Comparison of ENCODE assay signal across 8 cellular contexts in genomic region chr5:170184007-170184687, GRCh38. TPM values are rescaled to one million over a fixed set of nuclear protein-coding genes. Genes with fewer than 3 reads are reported as not detected.
A peak's percentile ranks its signal among the peaks of the same experiment; 100 is the strongest.
DNase-seq lines count a peak whose midpoint lies in the region; ATAC-seq and TF ChIP-seq lines count a peak whose summit lies in the region.

No MANE protein-coding gene starts in this region.

- H3K4me1 ChIP-seq in BE2C (no peaks in the 10 kb centered on the region), OCI-LY7 (ENCODE audit: insufficient read depth, low read length, poor library complexity, severe bottlenecking) (no peaks in the 10 kb centered on the region)

- no peak overlapping the region for H2AFZ ChIP-seq in OCI-LY7 (ENCODE audit: low read length)

- no peaks in the 10 kb centered on the region for H3K27me3 Mint-ChIP-seq in activated naive CD4-positive, alpha-beta T cell treated with anti-CD3 and anti-CD28 coated beads for 36 hours (ENCODE audit: low read depth)

- H3K4me3 ChIP-seq in BE2C (ENCODE audit: low read depth, low read length) (no peak overlapping the region), OCI-LY7 (ENCODE audit: low read depth, low read length, poor library complexity, severe bottlenecking) (no peak overlapping the region)

- no peaks in the 10 kb centered on the region for H3K36me3 Mint-ChIP-seq in activated naive CD4-positive, alpha-beta T cell treated with anti-CD3 and anti-CD28 coated beads for 36 hours (ENCODE audit: low read depth)

- H4K20me1 ChIP-seq in OCI-LY7 (ENCODE audit: insufficient read depth, low read length): no peaks in the 10 kb centered on the region

- H3K79me2 ChIP-seq in OCI-LY7 (ENCODE audit: insufficient read depth, low read depth, low read length): no peaks in the 10 kb centered on the region

- H3K36me3 ChIP-seq in BE2C: no peaks in the 10 kb centered on the region
- H3K36me3 ChIP-seq in OCI-LY7 (ENCODE audit: insufficient read depth, low read length): no peaks in the 10 kb centered on the region

- no peak overlapping the region for H3K27ac Mint-ChIP-seq in activated naive CD4-positive, alpha-beta T cell treated with anti-CD3 and anti-CD28 coated beads for 36 hours

- H3K9me3 Mint-ChIP-seq in activated naive CD4-positive, alpha-beta T cell treated with anti-CD3 and anti-CD28 coated beads for 36 hours: no peaks in the 10 kb centered on the region

- H3K4me1 Mint-ChIP-seq in activated naive CD4-positive, alpha-beta T cell treated with anti-CD3 and anti-CD28 coated beads for 36 hours (ENCODE audit: low read depth): no peaks in the 10 kb centered on the region

- POLR2A ChIA-PET in OCI-LY7 (lab: Charles Lee): no interaction called here

- H3K9me3 ChIP-seq in BE2C: no peaks in the 10 kb centered on the region
- no peaks in the 10 kb centered on the region for H3K9me3 ChIP-seq in OCI-LY7 (ENCODE audit: low read length)

- BruUV-seq in OCI-LY7 (replicated peaks; lab: Mats Ljungman, UMichigan): no TSS peak

- TF ChIP-seq CTCF in BE2C (IDR thresholded peaks at IDR 0.05; ENCODE audit: low read depth, low read length): peak; percentile 90
- peak; percentile 92 for TF ChIP-seq CTCF in OCI-LY7 (conservative IDR thresholded peaks at IDR 0.05; ENCODE audit: low read length)

- ATAC-seq in GM18861 (IDR thresholded peaks at IDR 0.05; ENCODE audit: unreplicated experiment): peak; percentile 66
- ATAC-seq in HG03280 (IDR thresholded peaks at IDR 0.05; ENCODE audit: unreplicated experiment): peak; percentile 66
- ATAC-seq in Right ventricle myocardium inferior: peak; percentile 82
- no peak for ATAC-seq in GM18517 (IDR thresholded peaks at IDR 0.05; ENCODE audit: unreplicated experiment)

- H3K4me2 ChIP-seq in OCI-LY7 (ENCODE audit: low read length): no peak overlapping the region

- H3K27ac ChIP-seq in OCI-LY7 (ENCODE audit: low read depth, low read length, poor library complexity, severe bottlenecking): no peak overlapping the region

- H3K9me2 ChIP-seq in OCI-LY7 (ENCODE audit: insufficient read depth, low read length): no peaks in the 10 kb centered on the region

- no peaks in the 10 kb centered on the region; the same call in 1 of the 2 replicates for H3K27me3 ChIP-seq in BE2C

- peak; percentile 72 for DNase-seq in BE2C
- DNase-seq in OCI-LY7 (ENCODE audit: low spot score): peak; percentile 57
- peak; percentile 76 for DNase-seq in activated naive CD4-positive, alpha-beta T cell treated with anti-CD3 and anti-CD28 coated beads for 36 hours
- DNase-seq in Right ventricle myocardium inferior (ENCODE audit: missing footprints): no peak
- peak; percentile 44 for DNase-seq in pons (ENCODE audit: low spot score)

- CTCF ChIA-PET in OCI-LY7 (lab: Charles Lee; ENCODE audit: unreplicated experiment): interaction anchor here (0.9 kb wide), 1 partner anchor 36 kb away, joined by 3 read pairs; no protein-coding TSS in a partner anchor
- CTCF ChIA-PET in activated naive CD4-positive, alpha-beta T cell treated with anti-CD3 and anti-CD28 coated beads for 36 hours (lab: Charles Lee): interaction anchor here (0.7 to 3.6 kb wide), 26 partner anchors 10 to 251 kb away, joined by 3 to 32 read pairs (median 3); no protein-coding TSS in a partner anchor

- no peak overlapping the region for H3K4me3 Mint-ChIP-seq in activated naive CD4-positive, alpha-beta T cell treated with anti-CD3 and anti-CD28 coated beads for 36 hours

- intact Hi-C loops in OCI-LY7 (cut with micrococcal nuclease; ENCODE audit: unreplicated experiment) (loop anchor here (1.0 kb wide), 1 partner anchor 84 kb away; no protein-coding TSS in a partner anchor), Right ventricle myocardium inferior (cut with DNase I) (loop anchor here (1.0 to 10.0 kb wide), 2 partner anchors 84 to 479 kb away; no protein-coding TSS in a partner anchor)
- intact Hi-C loops in activated naive CD4-positive, alpha-beta T cell treated with anti-CD3 and anti-CD28 coated beads for 36 hours (cut with micrococcal nuclease): loop anchor here (1.0 to 10.0 kb wide), 3 partner anchors 84 to 1199 kb away; no protein-coding TSS in a partner anchor

RNA-seq across cellular contexts. Expression of gene C5orf58, which starts 48.6 kb away (rescaled TPM):
- not detected for polyA plus RNA-seq in BE2C (2012; ENCODE audit: insufficient read depth, insufficient read length, low read depth)
- total RNA-seq in OCI-LY7 (2014; rRNA removed; shearing (Covaris generic)): not detected in 2 replicates
- not detected in 2 replicates for total RNA-seq in OCI-LY7 (2022)
- not detected for total RNA-seq in activated naive CD4-positive, alpha-beta T cell treated with anti-CD3 and anti-CD28 coated beads for 36 hours
- not detected for total RNA-seq in Right ventricle myocardium inferior
